In the genomic region with DNA sequence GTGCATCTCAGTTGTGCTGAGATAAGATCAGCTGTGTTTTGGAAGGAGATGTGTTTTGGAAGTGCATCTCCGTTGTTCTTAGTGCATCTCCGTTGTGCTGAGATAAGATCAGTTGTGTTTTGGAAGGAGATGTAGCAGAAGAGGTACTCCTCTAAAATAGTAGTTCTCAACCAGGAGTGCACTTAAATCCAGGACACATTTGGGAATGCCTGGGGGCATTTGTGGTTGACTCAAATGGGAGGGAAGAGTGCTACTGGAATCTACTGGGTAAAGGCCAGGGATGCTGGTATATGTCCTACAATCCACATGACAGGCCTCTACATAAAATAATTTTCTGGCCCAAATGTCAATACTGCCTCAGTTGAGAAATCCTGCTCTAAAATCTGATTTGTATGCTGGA, we compare ENCODE assay signal across 38 cellular contexts.
"Had no signal": no experiment of that assay in that cellular context is flagged by ENCODE, and none has a peak within 500 bp of the region (broad histone marks: within the 10 kb centered on the region; RNA-seq: fewer than 3 reads in every experiment).

No MANE protein-coding gene starts in this region.

- H3K9me3 Mint-ChIP-seq: activated naive CD4-positive, alpha-beta T cell treated with anti-CD3 and anti-CD28 coated beads for 36 hours; activated naive CD4-positive, alpha-beta T cell treated with anti-CD3 and anti-CD28 coated beads, Interleukin-2, amount 50 U/mL, for 24 hours; activated naive CD4-positive, alpha-beta T cell treated with anti-CD3 and anti-CD28 coated beads, Interleukin-2, amount 50 U/mL, for 72 hours; activated naive CD8-positive, alpha-beta T cell treated with anti-CD3 and anti-CD28 coated beads for 36 hours; activated naive CD8-positive, alpha-beta T cell treated with anti-CD3 and anti-CD28 coated beads, Interleukin-2, amount 10 ng/mL, durations not matched to agents 7 days and 5 days; activated naive CD8-positive, alpha-beta T cell treated with anti-CD3 and anti-CD28 coated beads, Interleukin-2, amount 50 U/mL, for 24 hours; activated T-cell treated with anti-CD3 and anti-CD28 coated beads, Interleukin-2, amount 50 U/mL, for 24 hours; activated T-cell treated with anti-CD3 and anti-CD28 coated beads, Interleukin-2, amount 50 U/mL, for 4 hours; activated T-cell treated with anti-CD3 and anti-CD28 coated beads, Interleukin-2, amount 50 U/mL, for 72 hours; activated T-helper 1 cell treated with anti-CD3 and anti-CD28 coated beads, Interleukin-12 subunit alpha, Interleukin-12 subunit beta, Interleukin-2, Interleukin-4 antibody, amounts not matched to agents 30 ng/mL and 10 ng/mL and 1 ng/mL, durations not matched to agents 14 hours and 24 hours and 36 hours; activated T-helper 17 cell treated with anti-CD3 and anti-CD28 coated beads, Interleukin-2, amount 50 U/mL, for 72 hours; activated T-helper 2 cell treated with anti-CD3 and anti-CD28 coated beads, Interferon-gamma antibody, Interleukin-2, Interleukin-4, amounts not matched to agents 10 μg/mL and 5 μg/mL and 100 μg/mL, durations not matched to agents 14 hours and 24 hours and 36 hours; central memory CD8-positive, alpha-beta T cell had no signal

- H3K36me3 ChIP-seq: adrenal gland, ascending aorta, brain microvascular endothelial cell, breast epithelium, cardiac muscle cell had no signal

- H3K4me3 ChIP-seq: adrenal gland, ascending aorta, body of pancreas, breast epithelium, cardiac muscle cell had no signal

- H3K9me3 ChIP-seq: adrenal gland, ascending aorta, body of pancreas, breast epithelium had no signal

- H3K4me3 Mint-ChIP-seq: activated naive CD4-positive, alpha-beta T cell treated with anti-CD3 and anti-CD28 coated beads for 36 hours; activated naive CD4-positive, alpha-beta T cell treated with anti-CD3 and anti-CD28 coated beads, Interleukin-2, amount 50 U/mL, for 24 hours; activated naive CD8-positive, alpha-beta T cell; activated naive CD8-positive, alpha-beta T cell treated with anti-CD3 and anti-CD28 coated beads for 36 hours; activated naive CD8-positive, alpha-beta T cell treated with anti-CD3 and anti-CD28 coated beads, Interleukin-2, amount 10 ng/mL, durations not matched to agents 7 days and 5 days; activated naive CD8-positive, alpha-beta T cell treated with anti-CD3 and anti-CD28 coated beads, Interleukin-2, amount 50 U/mL, for 24 hours; activated T-cell treated with anti-CD3 and anti-CD28 coated beads, Interleukin-2, amount 50 U/mL, for 24 hours; activated T-cell treated with anti-CD3 and anti-CD28 coated beads, Interleukin-2, amount 50 U/mL, for 4 hours; activated T-cell treated with anti-CD3 and anti-CD28 coated beads, Interleukin-2, amount 50 U/mL, for 72 hours; activated T-helper 1 cell treated with anti-CD3 and anti-CD28 coated beads, Interleukin-12 subunit alpha, Interleukin-12 subunit beta, Interleukin-2, Interleukin-4 antibody, amounts not matched to agents 30 ng/mL and 10 ng/mL and 1 ng/mL, durations not matched to agents 14 hours and 24 hours and 36 hours; activated T-helper 17 cell treated with anti-CD3 and anti-CD28 coated beads, Interleukin-2, amount 50 U/mL, for 72 hours; brain; central memory CD8-positive, alpha-beta T cell had no signal

- H3K4me1 ChIP-seq: adrenal gland, ascending aorta, body of pancreas, breast epithelium had no signal

- H3K27ac ChIP-seq: adrenal gland, ascending aorta, body of pancreas, brain microvascular endothelial cell, breast epithelium, cardiac muscle cell had no signal

- H3K27ac Mint-ChIP-seq: activated naive CD4-positive, alpha-beta T cell treated with anti-CD3 and anti-CD28 coated beads for 36 hours; activated naive CD4-positive, alpha-beta T cell treated with anti-CD3 and anti-CD28 coated beads, Interleukin-2, amount 50 U/mL, for 24 hours; activated naive CD4-positive, alpha-beta T cell treated with anti-CD3 and anti-CD28 coated beads, Interleukin-2, amount 50 U/mL, for 72 hours; activated naive CD8-positive, alpha-beta T cell; activated naive CD8-positive, alpha-beta T cell treated with anti-CD3 and anti-CD28 coated beads for 36 hours; activated naive CD8-positive, alpha-beta T cell treated with anti-CD3 and anti-CD28 coated beads, Interleukin-2, amount 10 ng/mL, durations not matched to agents 7 days and 5 days; activated naive CD8-positive, alpha-beta T cell treated with anti-CD3 and anti-CD28 coated beads, Interleukin-2, amount 50 U/mL, for 24 hours; activated T-cell treated with anti-CD3 and anti-CD28 coated beads, Interleukin-2, amount 50 U/mL, for 24 hours; activated T-cell treated with anti-CD3 and anti-CD28 coated beads, Interleukin-2, amount 50 U/mL, for 72 hours; activated T-helper 1 cell treated with anti-CD3 and anti-CD28 coated beads, Interleukin-12 subunit alpha, Interleukin-12 subunit beta, Interleukin-2, Interleukin-4 antibody, amounts not matched to agents 30 ng/mL and 10 ng/mL and 1 ng/mL, durations not matched to agents 14 hours and 24 hours and 36 hours; activated T-helper 17 cell treated with anti-CD3 and anti-CD28 coated beads, Interleukin-2, amount 50 U/mL, for 72 hours; activated T-helper 2 cell treated with anti-CD3 and anti-CD28 coated beads, Interferon-gamma antibody, Interleukin-2, Interleukin-4, amounts not matched to agents 10 μg/mL and 5 μg/mL and 100 μg/mL, durations not matched to agents 14 hours and 24 hours and 36 hours; brain had no signal

- H3K4me1 Mint-ChIP-seq: activated naive CD4-positive, alpha-beta T cell treated with anti-CD3 and anti-CD28 coated beads, Interleukin-2, amount 50 U/mL, for 24 hours; activated naive CD8-positive, alpha-beta T cell treated with anti-CD3 and anti-CD28 coated beads for 36 hours; activated naive CD8-positive, alpha-beta T cell treated with anti-CD3 and anti-CD28 coated beads, Interleukin-2, amount 10 ng/mL, durations not matched to agents 7 days and 5 days; activated naive CD8-positive, alpha-beta T cell treated with anti-CD3 and anti-CD28 coated beads, Interleukin-2, amount 50 U/mL, for 24 hours; activated T-helper 17 cell treated with anti-CD3 and anti-CD28 coated beads, Interleukin-2, amount 50 U/mL, for 72 hours; brain; central memory CD8-positive, alpha-beta T cell had no signal

- H3K27me3 Mint-ChIP-seq: activated naive CD8-positive, alpha-beta T cell; activated naive CD8-positive, alpha-beta T cell treated with anti-CD3 and anti-CD28 coated beads for 36 hours; activated naive CD8-positive, alpha-beta T cell treated with anti-CD3 and anti-CD28 coated beads, Interleukin-2, amount 10 ng/mL, durations not matched to agents 7 days and 5 days; brain; central memory CD8-positive, alpha-beta T cell had no signal

- H3K27me3 ChIP-seq: adrenal gland, ascending aorta, body of pancreas, brain microvascular endothelial cell had no signal

- DNase-seq: activated effector memory CD4-positive, alpha-beta T cell treated with anti-CD3 and anti-CD28 coated beads, Interleukin-2, amount 50 U/mL, for 16 hours; activated effector memory CD4-positive, alpha-beta T cell treated with Interleukin-2 at 50 U/mL for 16 hours; activated gamma-delta T cell; activated gamma-delta T cell treated with Interleukin-2 at 50 U/mL for 16 hours; activated naive CD4-positive, alpha-beta T cell; activated naive CD4-positive, alpha-beta T cell treated with anti-CD3 and anti-CD28 coated beads for 36 hours; activated naive CD4-positive, alpha-beta T cell treated with anti-CD3 and anti-CD28 coated beads, Interleukin-2, amount 50 U/mL, for 16 hours; activated naive CD4-positive, alpha-beta T cell treated with Interleukin-2 at 50 U/mL for 16 hours; activated naive CD8-positive, alpha-beta T cell treated with anti-CD3 and anti-CD28 coated beads for 36 hours; activated naive CD8-positive, alpha-beta T cell treated with anti-CD3 and anti-CD28 coated beads, Interleukin-2, amount 10 ng/mL, durations not matched to agents 7 days and 5 days; activated naive CD8-positive, alpha-beta T cell treated with anti-CD3 and anti-CD28 coated beads, Interleukin-2, amount 50 U/mL, for 24 hours; activated T-cell treated with anti-CD3 and anti-CD28 coated beads, Interleukin-2, amount 50 U/mL, for 1 hour; activated T-cell treated with anti-CD3 and anti-CD28 coated beads, Interleukin-2, amount 50 U/mL, for 24 hours; activated T-cell treated with anti-CD3 and anti-CD28 coated beads, Interleukin-2, amount 50 U/mL, for 4 hours; activated T-cell treated with anti-CD3 and anti-CD28 coated beads, Interleukin-2, amount 50 U/mL, for 48 hours; activated T-cell treated with anti-CD3 and anti-CD28 coated beads, Interleukin-2, amount 50 U/mL, for 72 hours; adrenal gland; amniotic stem cell; amygdala; anterior cingulate cortex; aorta; body of pancreas; brain microvascular endothelial cell; caudate nucleus; central memory CD4-positive, alpha-beta T cell; cerebellar nuclear complex had no signal

- FAIRE-seq: bronchial epithelial cell had no signal

- ATAC-seq: activated naive CD4-positive, alpha-beta T cell treated with anti-CD3 and anti-CD28 coated beads, Interleukin-2, amount 50 U/mL, for 72 hours; activated naive CD8-positive, alpha-beta T cell treated with anti-CD3 and anti-CD28 coated beads, Interleukin-2, amount 50 U/mL, for 24 hours; activated T-cell treated with anti-CD3 and anti-CD28 coated beads, Interleukin-2, amount 50 U/mL, for 4 hours; activated T-cell treated with anti-CD3 and anti-CD28 coated beads, Interleukin-2, amount 50 U/mL, for 72 hours; activated T-helper 17 cell treated with anti-CD3 and anti-CD28 coated beads, Interleukin-2, amount 50 U/mL, for 72 hours; body of pancreas had no signal

- H3K36me3 Mint-ChIP-seq: activated naive CD4-positive, alpha-beta T cell treated with anti-CD3 and anti-CD28 coated beads, Interleukin-2, amount 50 U/mL, for 24 hours; activated naive CD4-positive, alpha-beta T cell treated with anti-CD3 and anti-CD28 coated beads, Interleukin-2, amount 50 U/mL, for 72 hours; activated naive CD8-positive, alpha-beta T cell; activated naive CD8-positive, alpha-beta T cell treated with anti-CD3 and anti-CD28 coated beads for 36 hours; activated naive CD8-positive, alpha-beta T cell treated with anti-CD3 and anti-CD28 coated beads, Interleukin-2, amount 10 ng/mL, durations not matched to agents 7 days and 5 days; brain had no signal
